Comparison of ENCODE assay signal across 1 cellular context in the genomic region with DNA sequence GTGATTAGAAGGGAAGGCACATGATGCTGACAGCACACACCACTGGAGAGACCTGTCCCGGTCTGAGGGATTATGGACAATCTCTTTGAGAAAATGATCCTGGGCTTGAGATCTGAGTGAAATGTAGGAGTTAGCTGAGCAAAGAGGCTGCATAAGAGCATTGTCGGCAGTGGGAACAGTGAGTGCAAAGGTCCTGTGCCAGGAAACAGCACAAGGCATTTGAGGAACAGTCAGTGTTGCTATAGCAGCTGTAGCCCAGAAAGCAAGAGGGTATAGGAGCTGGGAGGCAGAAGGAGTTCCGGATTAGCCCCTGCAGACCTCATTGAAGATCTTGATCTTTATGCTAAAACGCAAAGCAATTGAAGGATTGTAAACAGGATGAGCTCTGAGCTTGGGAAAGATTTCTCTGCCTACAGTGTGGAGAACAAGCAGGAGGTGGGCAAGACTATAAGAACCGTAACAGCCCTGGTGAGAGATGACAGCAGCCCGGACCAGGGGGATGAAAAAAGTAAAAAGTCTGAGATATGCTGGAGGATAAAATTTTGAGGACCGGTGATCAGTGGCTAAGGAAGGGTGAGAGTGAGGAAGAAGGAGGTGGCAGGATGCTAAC.
TF ChIP-seq lines count a peak whose summit lies in the region.

No MANE protein-coding gene starts in this region.

TF ChIP-seq in WTC11, 78 proteins besides CTCF, POLR2A, EP300 and RAD21:
- TF ChIP-seq GRHL2 (CRISPR knock-in tag; IDR thresholded peaks at IDR 0.05; ENCODE audit: insufficient replicate concordance, severe bottlenecking): no peak
- TF ChIP-seq FOXK1 (CRISPR knock-in tag; IDR thresholded peaks at IDR 0.05): 0 out of 2 replicates have a peak, but pooled peaks have one; percentile 34
- TF ChIP-seq, protein P1, sequence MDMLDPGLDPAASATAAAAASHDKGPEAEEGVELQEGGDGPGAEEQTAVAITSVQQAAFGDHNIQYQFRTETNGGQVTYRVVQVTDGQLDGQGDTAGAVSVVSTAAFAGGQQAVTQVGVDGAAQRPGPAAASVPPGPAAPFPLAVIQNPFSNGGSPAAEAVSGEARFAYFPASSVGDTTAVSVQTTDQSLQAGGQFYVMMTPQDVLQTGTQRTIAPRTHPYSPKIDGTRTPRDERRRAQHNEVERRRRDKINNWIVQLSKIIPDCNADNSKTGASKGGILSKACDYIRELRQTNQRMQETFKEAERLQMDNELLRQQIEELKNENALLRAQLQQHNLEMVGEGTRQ (CRISPR knock-in tag; IDR thresholded peaks at IDR 0.05): no peak
- no peak for TF ChIP-seq ZNF138 (CRISPR knock-in tag; conservative IDR thresholded peaks at IDR 0.05)
TF ChIP-seq in WTC11: peak in this region for 1.
